16 cellular contexts compared by ENCODE assay signal in genomic region chr17:72267601-72268000, GRCh38.
"Had no signal": no experiment of that assay in that cellular context is flagged by ENCODE, and none has a peak within 500 bp of the region (broad histone marks: within the 10 kb centered on the region; RNA-seq: fewer than 3 reads in every experiment).

No MANE protein-coding gene starts in this region.

- H3K9me3 ChIP-seq: stomach, testis had no signal

- H3K27me3 ChIP-seq: testis had no signal

- DNase-seq: activated CD4-positive, alpha-beta T cell treated with anti-CD3 and anti-CD28 coated beads, Interleukin-2, amount 50 U/mL, for 1 hour; activated CD8-positive, alpha-beta memory T cell treated with anti-CD3 and anti-CD28 coated beads for 24 hours; activated gamma-delta T cell treated with Interleukin-2 at 50 U/mL for 16 hours; activated naive CD8-positive, alpha-beta T cell treated with anti-CD3 and anti-CD28 coated beads for 36 hours; central memory CD4-positive, alpha-beta T cell; islet precursor cell; midbrain; naive B cell; stimulated activated CD4-positive, alpha-beta T cell treated with anti-CD3 and anti-CD28 coated beads, Interleukin-12 subunit alpha, Interleukin-12 subunit beta, amount 100 ng/mL, for 4 hours; stimulated activated CD4-positive, alpha-beta T cell treated with anti-CD3 and anti-CD28 coated beads, Interleukin-2, amount 100 ng/mL, for 24 hours; stomach; testis had no signal

- H3K4me1 ChIP-seq: stomach had no signal

- H3K27ac ChIP-seq: coronary artery, stomach, testis had no signal

- H3K4me3 ChIP-seq: coronary artery, stomach, testis had no signal

- ATAC-seq: activated CD4-positive, CD25-positive, alpha-beta regulatory T cell treated with anti-CD3 and anti-CD28 coated beads, Interleukin-2, amount 50 U/mL, for 24 hours; esophagus mucosa; left lobe of liver had no signal

- H3K36me3 ChIP-seq: stomach had no signal
